ENCODE assay signal across 10 cellular contexts in the genomic region with DNA sequence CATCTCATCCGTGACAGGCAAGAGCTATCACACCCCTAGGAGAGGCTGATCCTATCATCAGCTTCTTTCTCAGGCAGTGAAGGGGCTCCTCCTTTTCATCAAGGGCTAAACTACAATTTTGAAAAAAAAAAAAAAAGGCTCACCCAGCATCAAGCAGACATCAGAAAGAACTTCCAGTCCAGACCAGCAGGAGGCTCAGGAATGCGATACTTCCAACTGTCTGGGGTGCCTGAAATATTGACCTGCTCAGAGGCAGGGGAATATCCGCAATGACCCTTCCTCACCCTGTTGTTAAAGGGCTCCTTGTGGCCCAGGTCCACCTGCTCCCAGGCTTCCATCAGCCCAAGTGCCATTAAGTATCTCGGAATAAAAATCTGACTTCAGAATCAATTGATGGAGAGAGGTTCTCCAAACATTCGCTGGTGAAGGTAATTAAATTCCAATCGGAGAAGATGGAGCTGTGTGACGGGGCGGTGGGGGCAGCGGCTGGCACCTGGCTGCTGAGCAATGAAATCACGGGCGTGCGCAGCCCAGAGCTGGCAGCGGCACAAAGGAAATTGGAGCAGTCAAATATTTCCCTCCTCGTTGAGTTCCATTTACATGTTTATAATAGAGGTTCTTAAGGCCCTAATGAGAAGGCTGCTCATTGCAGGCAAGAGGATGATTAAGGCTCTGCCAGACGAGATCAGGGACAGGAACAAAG.
A peak's percentile ranks its signal among the peaks of the same experiment; 100 is the strongest.
DNase-seq lines count a peak whose midpoint lies in the region; ATAC-seq and TF ChIP-seq lines count a peak whose summit lies in the region.
"Had no signal": no experiment of that assay in that cellular context is flagged by ENCODE, and none has a peak within 500 bp of the region (broad histone marks: within the 10 kb centered on the region; RNA-seq: fewer than 3 reads in every experiment).

No MANE protein-coding gene starts in this region.

- no peaks in the 10 kb centered on the region for H3K9me3 Mint-ChIP-seq in osteocyte (ENCODE audit: unreplicated experiment)

- H3K4me3 ChIP-seq in GM12865 (ENCODE audit: low read depth, low read length) (no peak overlapping the region), brain microvascular endothelial cell (ENCODE audit: low read depth, low read length) (no peak overlapping the region)
- H3K4me3 ChIP-seq: SJSA1 had no signal

- H3K4me1 Mint-ChIP-seq in osteocyte (ENCODE audit: unreplicated experiment) = peaks cover 7% of the 10 kb centered on the region

- in situ Hi-C loops in brain microvascular endothelial cell (cut with HindIII; ENCODE audit: low pct_ligation_motif_present, low sequenced_read_pairs) = no loop called here

- ATAC-seq in GM21367 (IDR thresholded peaks at IDR 0.05; ENCODE audit: unreplicated experiment) = no peak
- no peak for ATAC-seq in HG03025 (IDR thresholded peaks at IDR 0.05; ENCODE audit: low FRiP score, unreplicated experiment)

- H3K36me3 ChIP-seq in brain microvascular endothelial cell (replicated peaks) = no peaks in the 10 kb centered on the region
- H3K36me3 ChIP-seq: SJSA1 had no signal

- no peak overlapping the region for H3K4me3 Mint-ChIP-seq in osteocyte (ENCODE audit: unreplicated experiment)

- peaks cover 26% of the 10 kb centered on the region for H3K27me3 Mint-ChIP-seq in osteocyte (ENCODE audit: unreplicated experiment)

- no peak overlapping the region for H3K27ac Mint-ChIP-seq in osteocyte (ENCODE audit: unreplicated experiment)

- H3K27me3 ChIP-seq in brain microvascular endothelial cell (replicated peaks) = peaks cover 10% of the 10 kb centered on the region
- H3K27me3 ChIP-seq: SJSA1 had no signal

- H3K27ac ChIP-seq in brain microvascular endothelial cell = no peak overlapping the region
- H3K27ac ChIP-seq: SJSA1 had no signal

- DNase-seq in GM12865 (ENCODE audit: low read depth) (no peak), NCI-H2081 (lab: John Stamatoyannopoulos, UW) (peak; percentile 90 to 98), brain microvascular endothelial cell (peak; percentile 26), osteocyte (ENCODE audit: extremely low spot score, unreplicated experiment) (no peak)
- no peak for DNase-seq in activated CD4-positive, alpha-beta T cell treated with anti-CD3 and anti-CD28 coated beads for 48 hours
- DNase-seq: activated T-cell treated with anti-CD3 and anti-CD28 coated beads, Interleukin-2, amount 50 U/mL, for 48 hours; foreskin melanocyte had no signal

- peak; percentile 10 for TF ChIP-seq CTCF in GM12865 (IDR thresholded peaks at IDR 0.05; ENCODE audit: insufficient read depth, low read depth, low read length, missing control alignments)
- TF ChIP-seq CTCF in brain microvascular endothelial cell (IDR thresholded peaks at IDR 0.05; ENCODE audit: low read depth, low read length, missing control alignments) = peak; percentile 68
- TF ChIP-seq CTCF in osteocyte (IDR thresholded peaks at IDR 0.05) = peak; percentile 35

- no peaks in the 10 kb centered on the region for H3K36me3 Mint-ChIP-seq in osteocyte (ENCODE audit: unreplicated experiment)

Comparison
In these comparisons a context has a peak if more than half of its experiments do, and no peak if none do; other contexts are left out.
1. DNase-seq: peak in NCI-H2081 (2 of 2) and brain microvascular endothelial cell (single experiment); none in GM12865 (single experiment), osteocyte (single experiment) and activated CD4-positive, alpha-beta T cell treated with anti-CD3 and anti-CD28 coated beads for 48 hours (single experiment).
2. CTCF ChIP-seq: peak in every context shown above with its lines; median percentile 68 in brain microvascular endothelial cell; 35 in osteocyte; 10 in GM12865.